ENCODE assay signal across 19 cellular contexts in genomic region chr6:128599036-128599435, GRCh38.
DNase-seq lines count a peak whose midpoint lies in the region; ATAC-seq, FAIRE-seq and TF ChIP-seq lines count a peak whose summit lies in the region.
"Had no signal": no experiment of that assay in that cellular context is flagged by ENCODE, and none has a peak within 500 bp of the region (broad histone marks: within the 10 kb centered on the region; RNA-seq: fewer than 3 reads in every experiment).

No MANE protein-coding gene starts in this region.

- H2AFZ ChIP-seq in HepG2 (ENCODE audit: low read length) = no peak overlapping the region

- H3K27ac ChIP-seq in HepG2 (ENCODE audit: extremely low read length, insufficient read depth, low read length) = no peak overlapping the region
- H3K27ac ChIP-seq: Peyer's patch had no signal

- no peak overlapping the region for H3K4me2 ChIP-seq in HepG2 (ENCODE audit: low read depth, low read length)

- no TSS peak for BruUV-seq in Calu3 (replicated peaks; lab: Mats Ljungman, UMichigan)
- BruUV-seq in HepG2 (replicated peaks; lab: Mats Ljungman, UMichigan) = no TSS peak

- H3K36me3 ChIP-seq in bronchial epithelial cell (ENCODE audit: control insufficient read depth, insufficient read depth, low read length) (no peaks in the 10 kb centered on the region), HepG2 (replicated peaks in 1 of 2; ENCODE audit: control insufficient read depth in 1 of 2, insufficient read depth in 2 of 2, low read length in 2 of 2) (no peaks in the 10 kb centered on the region)
- H3K36me3 ChIP-seq: Peyer's patch had no signal

- H3K36me3 Mint-ChIP-seq in Calu3 (ENCODE audit: insufficient read depth, unreplicated experiment) = no peaks in the 10 kb centered on the region
- no peaks in the 10 kb centered on the region for H3K36me3 Mint-ChIP-seq in type B pancreatic cell

- no peaks in the 10 kb centered on the region for H3K79me2 ChIP-seq in HepG2 (ENCODE audit: insufficient read depth, low read length)

- H3K9me3 Mint-ChIP-seq in Calu3 (ENCODE audit: low read depth, unreplicated experiment) = peaks cover 4% of the 10 kb centered on the region
- peaks cover 9% of the 10 kb centered on the region for H3K9me3 Mint-ChIP-seq in type B pancreatic cell
- H3K9me3 Mint-ChIP-seq: CD4-positive, alpha-beta T cell had no signal

- POLR2A ChIA-PET in HepG2 (lab: Yijun Ruan, JAX) = no interaction called here

- no peak for TF ChIP-seq EP300 in HepG2 (IDR thresholded peaks at IDR 0.05; ENCODE audit: low read depth in 2 of 2, low read length in 2 of 2)
- no peak for TF ChIP-seq EP300 in HepG2 (CRISPR knock-in tag; IDR thresholded peaks at IDR 0.05; ENCODE audit: borderline replicate concordance)

- no peaks in the 10 kb centered on the region for H3K27me3 ChIP-seq in bronchial epithelial cell (ENCODE audit: control insufficient read depth, insufficient read depth, low read length)
- peaks cover 0 to 13% of the 10 kb centered on the region in 2 experiments; a peak in 2 of 5 replicates for H3K27me3 ChIP-seq in HepG2 (ENCODE audit: control insufficient read depth in 1 of 2, insufficient read depth in 2 of 2, low read length in 2 of 2)
- H3K27me3 ChIP-seq: Peyer's patch had no signal

- no peak for TF ChIP-seq CTCF in Calu3 (IDR thresholded peaks at IDR 0.05; ENCODE audit: unreplicated experiment)
- TF ChIP-seq CTCF in bronchial epithelial cell (IDR thresholded peaks at IDR 0.05; ENCODE audit: insufficient read depth, low read length, severe bottlenecking) = no peak
- TF ChIP-seq CTCF in type B pancreatic cell (conservative IDR thresholded peaks at IDR 0.05) = no peak
- TF ChIP-seq CTCF in HepG2 (CRISPR knock-in tag; IDR thresholded peaks at IDR 0.05) = no peak

- H3K4me3 ChIP-seq in bronchial epithelial cell (ENCODE audit: low read depth, low read length) = no peak overlapping the region
- H3K4me3 ChIP-seq in HepG2 (replicated peaks in 1 of 3; ENCODE audit: insufficient read depth in 1 of 3, low read depth in 2 of 3, low read length in 3 of 3) = no peak overlapping the region
- H3K4me3 ChIP-seq: Peyer's patch had no signal

- H3K9me3 ChIP-seq in HepG2 (ENCODE audit: low read length) = no peaks in the 10 kb centered on the region
- H3K9me3 ChIP-seq: Peyer's patch had no signal

- H4K20me1 ChIP-seq in HepG2 (ENCODE audit: insufficient read depth, low read length) = no peaks in the 10 kb centered on the region

- H3K4me3 Mint-ChIP-seq in Calu3 (ENCODE audit: low read depth, unreplicated experiment) (no peak overlapping the region), type B pancreatic cell (no peak overlapping the region)
- H3K4me3 Mint-ChIP-seq: B cell; CD4-positive, alpha-beta T cell had no signal

- WGBS in HepG2 (ENCODE audit: low lambda C conversion rate) = 0% methylated on average over 2 of the region's 2 CpGs

- no peak for TF ChIP-seq RAD21 in HepG2 (CRISPR knock-in tag; IDR thresholded peaks at IDR 0.05)

- H3K27me3 Mint-ChIP-seq in Calu3 (ENCODE audit: unreplicated experiment) (no peaks in the 10 kb centered on the region), type B pancreatic cell (no peaks in the 10 kb centered on the region)
- H3K27me3 Mint-ChIP-seq: B cell had no signal

- no peak for TF ChIP-seq POLR2A in HepG2 (IDR thresholded peaks at IDR 0.05; ENCODE audit: insufficient read depth in 1 of 2, low read depth in 2 of 2, low read length in 2 of 2)

- in situ Hi-C loops in HepG2 (cut with HindIII; ENCODE audit: extremely low pct_ligation_motif_present, low pct_unique_long_range_greater_than_20kb) = no loop called here

- DNase-seq in Calu3 = no peak
- DNase-seq in ELR (ENCODE audit: low read depth) = peak; percentile 16
- peak; percentile 43 for DNase-seq in NCI-H774 (lab: John Stamatoyannopoulos, UW)
- peak; percentile 55 for DNase-seq in bronchial epithelial cell (ENCODE audit: low read depth)
- DNase-seq in type B pancreatic cell (ENCODE audit: extremely low spot score, unreplicated experiment) = no peak
- DNase-seq in effector CD4-positive, alpha-beta T cell = no peak
- no peak for DNase-seq in activated CD4-positive, alpha-beta T cell treated with anti-CD3 and anti-CD28 coated beads, Interleukin-2, amount 50 U/mL, for 1 hour
- DNase-seq in HepG2 (ENCODE audit: low spot score) = no peak
- DNase-seq: CD4-positive, alpha-beta T cell; KG1; MM.1S; NCI-H2029 treated with DMSO at 0.1 percent for 48 hours; NCI-H524 treated with DMSO at 0.1 percent for 48 hours; Peyer's patch; SHP77; SW 1271 had no signal

- H3K4me1 ChIP-seq in HepG2 (ENCODE audit: insufficient read depth, low read length) = no peaks in the 10 kb centered on the region
- H3K4me1 ChIP-seq: Peyer's patch had no signal

- FAIRE-seq in bronchial epithelial cell (lab: Jason Lieb, UNC) (no peak), HepG2 (lab: Jason Lieb, UNC) (no peak)
- FAIRE-seq: D721Med, H1 had no signal

- no peak overlapping the region for H3K9ac ChIP-seq in HepG2 (ENCODE audit: insufficient read depth, low read depth, low read length)

- intact Hi-C loops in Calu3 (cut with micrococcal nuclease; ENCODE audit: unreplicated experiment) (no loop called here), HepG2 (cut with micrococcal nuclease; ENCODE audit: unreplicated experiment) (no loop called here)

- H3K27ac Mint-ChIP-seq in Calu3 (ENCODE audit: unreplicated experiment) (peak overlapping the region; percentile 16), type B pancreatic cell (no peak overlapping the region)
- H3K27ac Mint-ChIP-seq: B cell; CD4-positive, alpha-beta T cell had no signal

- ATAC-seq in HepG2 = no peak

- H3K4me1 Mint-ChIP-seq in Calu3 (ENCODE audit: low read depth, unreplicated experiment) = peaks cover 50% of the 10 kb centered on the region
- peaks cover 36% of the 10 kb centered on the region for H3K4me1 Mint-ChIP-seq in type B pancreatic cell (ENCODE audit: unreplicated experiment)
- H3K4me1 Mint-ChIP-seq: B cell had no signal

- CTCF ChIA-PET in Calu3 (lab: Charles Lee) = no interaction called here
- CTCF ChIA-PET in HepG2 (lab: Yijun Ruan, JAX; ENCODE audit: low intra/inter-chr PET ratio, low total read pairs) = no interaction called here

TF ChIP-seq in HepG2, 621 proteins besides CTCF, POLR2A, EP300 and RAD21 (continues in another document):
- TF ChIP-seq SNAPC5 (CRISPR knock-in tag; IDR thresholded peaks at IDR 0.05; ENCODE audit: borderline replicate concordance) (no peak), ZBTB7B (CRISPR knock-in tag; IDR thresholded peaks at IDR 0.05) (no peak), ZBTB7A (CRISPR knock-in tag; IDR thresholded peaks at IDR 0.05) (no peak), ZNF773 (CRISPR knock-in tag; IDR thresholded peaks at IDR 0.05; ENCODE audit: borderline replicate concordance) (no peak), ZNF513 (CRISPR knock-in tag; conservative IDR thresholded peaks at IDR 0.05) (no peak), ZNF501 (CRISPR knock-in tag; IDR thresholded peaks at IDR 0.05) (no peak), ZNF121 (CRISPR knock-in tag; IDR thresholded peaks at IDR 0.05) (no peak), E2F1 (CRISPR knock-in tag; IDR thresholded peaks at IDR 0.05) (no peak), ZFP37 (CRISPR knock-in tag; IDR thresholded peaks at IDR 0.05; ENCODE audit: borderline replicate concordance) (no peak), PAXIP1 (CRISPR knock-in tag; conservative IDR thresholded peaks at IDR 0.05) (no peak), ZNF143 (CRISPR knock-in tag; IDR thresholded peaks at IDR 0.05) (no peak)

Comparison
In these comparisons a context has a peak if more than half of its experiments do, and no peak if none do; other contexts are left out.
1. DNase-seq: peak in ELR (single experiment), NCI-H774 (single experiment) and bronchial epithelial cell (single experiment); none in Calu3 (single experiment), type B pancreatic cell (single experiment), effector CD4-positive, alpha-beta T cell (single experiment), activated CD4-positive, alpha-beta T cell treated with anti-CD3 and anti-CD28 coated beads, Interleukin-2, amount 50 U/mL, for 1 hour (single experiment) and HepG2 (single experiment).